14 cellular contexts compared by ENCODE assay signal in the genomic region with DNA sequence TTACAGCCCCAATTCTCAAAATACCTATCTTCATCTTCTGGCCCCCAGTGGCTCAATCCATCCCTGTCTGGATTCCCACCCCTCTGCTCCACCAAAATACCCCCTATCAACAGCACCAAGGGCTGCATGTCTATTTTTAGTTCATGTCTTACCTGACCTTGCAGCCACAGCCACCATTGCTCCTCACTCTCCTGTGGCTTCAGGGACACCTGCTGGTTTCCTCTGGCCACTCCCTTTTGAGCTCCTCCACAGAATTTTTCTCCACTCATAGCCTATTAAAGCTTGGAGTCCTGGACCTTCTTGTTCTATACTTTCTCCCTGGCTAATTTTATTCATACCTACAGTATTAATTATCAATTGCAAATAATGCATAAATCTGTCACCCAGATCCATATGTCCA.
DNase-seq lines count a peak whose midpoint lies in the region; ATAC-seq and TF ChIP-seq lines count a peak whose summit lies in the region.
"Had no signal": no experiment of that assay in that cellular context is flagged by ENCODE, and none has a peak within 500 bp of the region (broad histone marks: within the 10 kb centered on the region; RNA-seq: fewer than 3 reads in every experiment).

No MANE protein-coding gene starts in this region.

- H3K36me3 ChIP-seq in left lung (no peaks in the 10 kb centered on the region), aorta (ENCODE audit: control insufficient read depth in 1 of 2, insufficient read depth in 2 of 2, low read length in 1 of 2) (no peaks in the 10 kb centered on the region), esophagus muscularis mucosa (no peaks in the 10 kb centered on the region)

- no peak for TF ChIP-seq POLR2A in esophagus muscularis mucosa (IDR thresholded peaks at IDR 0.05; ENCODE audit: low read depth)

- H3K27me3 ChIP-seq in left lung: no peaks in the 10 kb centered on the region
- no peaks in the 10 kb centered on the region for H3K27me3 ChIP-seq in aorta (ENCODE audit: control insufficient read depth in 1 of 2, insufficient read depth in 2 of 2, low read length in 1 of 2)
- no peaks in the 10 kb centered on the region for H3K27me3 ChIP-seq in esophagus muscularis mucosa

- intact Hi-C loops in left lung (cut with DNase I): loop anchor here in 1 of 2 donors (10.0 kb wide), 1 partner anchor 189 kb away; no protein-coding TSS in a partner anchor
- intact Hi-C loops in aorta (cut with DNase I): no loop called here
- intact Hi-C loops in esophagus muscularis mucosa (cut with DNase I): no loop called here

- H3K4me3 ChIP-seq in left lung (no peak overlapping the region), aorta (ENCODE audit: low read length in 2 of 2) (no peak overlapping the region), esophagus muscularis mucosa (no peak overlapping the region)

- H3K9me3 ChIP-seq in left lung: no peaks in the 10 kb centered on the region
- no peaks in the 10 kb centered on the region for H3K9me3 ChIP-seq in aorta (ENCODE audit: control insufficient read depth, low read length)
- H3K9me3 ChIP-seq in esophagus muscularis mucosa: no peaks in the 10 kb centered on the region

- H3K27ac ChIP-seq in left lung (no peak overlapping the region), aorta (ENCODE audit: low read depth in 1 of 2, low read length in 2 of 2) (no peak overlapping the region), esophagus muscularis mucosa (replicated peaks in 1 of 4) (no peak overlapping the region)
- H3K27ac ChIP-seq: SK-N-MC had no signal

- peak; percentile 45 for DNase-seq in DMS53 treated with DMSO at 0.1 percent for 48 hours (lab: John Stamatoyannopoulos, UW; ENCODE audit: unreplicated experiment)
- DNase-seq in NCI-H1092 treated with DMSO at 0.1 percent for 48 hours (lab: John Stamatoyannopoulos, UW): peak; percentile 41
- DNase-seq in SW480 (ENCODE audit: low spot score): peak; percentile 53
- DNase-seq in left lung: no peak
- DNase-seq in CD1c-positive myeloid dendritic cell (ENCODE audit: extremely low spot score): no peak
- no peak for DNase-seq in aorta
- no peak for DNase-seq in esophagus muscularis mucosa (ENCODE audit: extremely low spot score)
- DNase-seq: activated effector memory CD4-positive, alpha-beta T cell treated with Interleukin-2 at 50 U/mL for 16 hours; cerebellar nuclear complex; foreskin melanocyte; occipital lobe; stimulated activated naive CD4-positive, alpha-beta T cell treated with Interleukin-2 at 50 U/mL for 16 hours had no signal

- H3K4me1 ChIP-seq in left lung: no peaks in the 10 kb centered on the region
- H3K4me1 ChIP-seq in aorta (ENCODE audit: control insufficient read depth in 1 of 2, insufficient read depth in 2 of 2, low read length in 2 of 2): no peaks in the 10 kb centered on the region
- no peaks in the 10 kb centered on the region for H3K4me1 ChIP-seq in esophagus muscularis mucosa

- TF ChIP-seq CTCF in left lung (IDR thresholded peaks at IDR 0.05) (no peak), esophagus muscularis mucosa (IDR thresholded peaks at IDR 0.05) (no peak)

- peak; percentile 70 for ATAC-seq in left lung
- no peak for ATAC-seq in aorta (ENCODE audit: low FRiP score)
- ATAC-seq in HG03280 (IDR thresholded peaks at IDR 0.05; ENCODE audit: unreplicated experiment): no peak

- no peak for TF ChIP-seq EP300 in esophagus muscularis mucosa (IDR thresholded peaks at IDR 0.05)

Comparison
In these comparisons a context has a peak if more than half of its experiments do, and no peak if none do; other contexts are left out.
1. DNase-seq: peak in DMS53 treated with DMSO at 0.1 percent for 48 hours (single experiment), NCI-H1092 treated with DMSO at 0.1 percent for 48 hours (single experiment) and SW480 (single experiment); none in left lung (0 of 2), CD1c-positive myeloid dendritic cell (single experiment), aorta (0 of 2) and esophagus muscularis mucosa (single experiment).